In genomic region chr11:77890100-77890798, GRCh38 we compare ENCODE assay signal across 8 cellular contexts.
DNase-seq lines count a peak whose midpoint lies in the region; ATAC-seq, FAIRE-seq and TF ChIP-seq lines count a peak whose summit lies in the region.
"Not testable (repeated sequence)": the region's sequence is repeated elsewhere in the genome, so short reads cannot be mapped to it uniquely, and the experiment has no call there.

No MANE protein-coding gene starts in this region.

- DNase-seq in COR-L47 (lab: John Stamatoyannopoulos, UW): peak; percentile 12
- peak; percentile 20 for DNase-seq in NCI-H2029 treated with DMSO at 0.1 percent for 48 hours (lab: John Stamatoyannopoulos, UW)
- DNase-seq in NCI-H748 (lab: John Stamatoyannopoulos, UW; ENCODE audit: unreplicated experiment): peak; percentile 40
- DNase-seq in SHP77 (lab: John Stamatoyannopoulos, UW): peak; percentile 32 to 37
- not testable (repeated sequence) for DNase-seq in K562 (ENCODE audit: extremely low read depth in 1 of 4, low spot score in 3 of 4); left colon; osteoblast (ENCODE audit: insufficient read length, low spot score, missing footprints)

- H3K4me3 ChIP-seq in HEK293 (ENCODE audit: low read depth, low read length); K562; osteoblast (ENCODE audit: insufficient read depth, low read length): not testable (repeated sequence)

- H2AFZ ChIP-seq in K562 (ENCODE audit: low read depth, low read length); osteoblast (ENCODE audit: low read length): not testable (repeated sequence)

- not testable (repeated sequence) for BruUV-seq in K562 (replicated peaks; lab: Mats Ljungman, UMichigan)

- POLR2A ChIA-PET in HEK293 (lab: Yijun Ruan, JAX); K562 (lab: Yijun Ruan, JAX): not testable (repeated sequence)

- not testable (repeated sequence) for H3K4me2 ChIP-seq in K562 (ENCODE audit: insufficient read depth, low read length); osteoblast (ENCODE audit: insufficient read depth, low read length)

- not testable (repeated sequence) for TF ChIP-seq CTCF in HEK293 (tag by site-specific recombination; IDR thresholded peaks at IDR 0.05); K562 (IDR thresholded peaks at IDR 0.05 in 2 of 3, conservative IDR thresholded peaks at IDR 0.05 in 1 of 3; ENCODE audit: insufficient read depth in 2 of 3, low read depth in 1 of 3, low read length in 3 of 3); osteoblast (IDR thresholded peaks at IDR 0.05; ENCODE audit: extremely low read depth, low read depth, low read length)

- TF ChIP-seq POLR2A in K562 (conservative IDR thresholded peaks at IDR 0.05): not testable (repeated sequence)

- whole genome bisulfite sequencing in K562 (ENCODE audit: insufficient coverage, low coverage, missing lambda C conversion rate): 79% methylated on average over 2 of the region's 2 CpGs

- H3K4me1 ChIP-seq in HEK293 (ENCODE audit: control insufficient read depth, insufficient read depth, low read length); K562 (replicated peaks in 1 of 2; ENCODE audit: control insufficient read depth in 2 of 2, insufficient read depth in 2 of 2, low read length in 2 of 2); osteoblast (ENCODE audit: insufficient read depth, low read length): not testable (repeated sequence)

- H3K79me2 ChIP-seq in K562 (ENCODE audit: control insufficient read depth, insufficient read depth, low read length); osteoblast (ENCODE audit: insufficient read depth, low read length): not testable (repeated sequence)

- in situ Hi-C loops in K562 (cut with MboI): not testable (repeated sequence)

- TF ChIP-seq RAD21 in K562 (CRISPR knock-in tag; conservative IDR thresholded peaks at IDR 0.05 in 1 of 2, IDR thresholded peaks at IDR 0.05 in 1 of 2): not testable (repeated sequence)

- CTCF ChIA-PET in HEK293 (lab: Yijun Ruan, JAX); K562 (lab: Yijun Ruan, JAX; ENCODE audit: low intra/inter-chr PET ratio): not testable (repeated sequence)

- not testable (repeated sequence) for H3K27ac ChIP-seq in HEK293 (ENCODE audit: extremely low read depth, low read depth, low read length); K562 (ENCODE audit: extremely low read depth, low read depth, low read length)
- H3K27ac ChIP-seq in osteoblast (ENCODE audit: low read depth, low read length): peak overlapping the region; percentile 33

- H3K36me3 ChIP-seq in HEK293 (ENCODE audit: control insufficient read depth in 2 of 2, insufficient read depth in 1 of 2, low read length in 2 of 2) (peaks cover 0 to 18% of the 10 kb centered on the region in 2 experiments; a peak in 2 of 3 replicates), K562 (ENCODE audit: control insufficient read depth, insufficient read depth, low read length) (peaks cover 32% of the 10 kb centered on the region; the same call in 2 of the 3 replicates), osteoblast (ENCODE audit: insufficient read depth, low read length) (peaks cover 11% of the 10 kb centered on the region)

- intact Hi-C loops in K562 (cut with micrococcal nuclease); left colon (cut with DNase I, micrococcal nuclease): not testable (repeated sequence)

- not testable (repeated sequence) for TF ChIP-seq EP300 in K562 (IDR thresholded peaks at IDR 0.05; ENCODE audit: low read length)

- not testable (repeated sequence) for H4K20me1 ChIP-seq in K562 (replicated peaks; ENCODE audit: control insufficient read depth, insufficient read depth, low read length); osteoblast (ENCODE audit: insufficient read depth, low read length)

- H3K9me1 ChIP-seq in K562 (ENCODE audit: control insufficient read depth, insufficient read depth, low read length): not testable (repeated sequence)

- H3K27me3 ChIP-seq in K562 (ENCODE audit: control insufficient read depth in 2 of 2, insufficient read depth in 2 of 2, low read length in 2 of 2); osteoblast (ENCODE audit: insufficient read depth, low read length): not testable (repeated sequence)

- ATAC-seq in K562: not testable (repeated sequence)
- ATAC-seq in left colon: peak; percentile 71

- H3K9me3 ChIP-seq in HEK293 (ENCODE audit: control insufficient read depth, insufficient read depth, low read depth, low read length); K562 (replicated peaks; ENCODE audit: control insufficient read depth, insufficient read depth, low read depth, low read length); osteoblast (ENCODE audit: low read depth, low read length): not testable (repeated sequence)

- not testable (repeated sequence) for FAIRE-seq in K562 (lab: Jason Lieb, UNC)

- H3K9ac ChIP-seq in K562 (ENCODE audit: insufficient read depth in 1 of 2, low read depth in 2 of 2, low read length in 2 of 2): not testable (repeated sequence)

TF ChIP-seq in HEK293, 187 proteins besides CTCF, POLR2A, EP300 and RAD21:
- TF ChIP-seq ZNF366 (tag by site-specific recombination; conservative IDR thresholded peaks at IDR 0.05): peak; percentile 39; the same call in 1 of the 2 replicates
TF ChIP-seq in HEK293: peak in this region for 1; not testable (repeated sequence) for 186.

TF ChIP-seq in K562, 482 proteins besides CTCF, POLR2A, EP300 and RAD21:
- peak; percentile 21 for TF ChIP-seq ZFP36 (IDR thresholded peaks at IDR 0.05; ENCODE audit: low read depth, low read length, partially characterized antibody)
